In genomic region chr17:168614-169013, GRCh38 we compare ENCODE assay signal across 7 cellular contexts. TPM values are rescaled to one million over a fixed set of nuclear protein-coding genes. Genes with fewer than 3 reads are reported as not detected.
"Had no signal": no experiment of that assay in that cellular context is flagged by ENCODE, and none has a peak within 500 bp of the region (broad histone marks: within the 10 kb centered on the region; RNA-seq: fewer than 3 reads in every experiment).

No MANE protein-coding gene starts in this region.

RNA-seq across cellular contexts. Expression of gene DOC2B, which starts 12.8 kb away (rescaled TPM):
- total RNA-seq: LHCN-M2, MCF 10A, SJSA1 had no signal

RNA-seq across cellular contexts. Expression of gene SCGB1C2, which starts 31.2 kb away (rescaled TPM):
- total RNA-seq: LHCN-M2, MCF 10A, PC-3, Peyer's patch, Right ventricle myocardium superior, SJSA1 had no signal
- polyA plus RNA-seq: SK-N-SH had no signal
